Comparison of ENCODE assay signal across 1 cellular context in genomic region chr3:39808467-39809180, GRCh38.
TF ChIP-seq lines count a peak whose summit lies in the region.

No MANE protein-coding gene starts in this region.

TF ChIP-seq in HepG2, 621 proteins besides CTCF, POLR2A, EP300 and RAD21 (continued from another document):
- TF ChIP-seq, protein P1, sequence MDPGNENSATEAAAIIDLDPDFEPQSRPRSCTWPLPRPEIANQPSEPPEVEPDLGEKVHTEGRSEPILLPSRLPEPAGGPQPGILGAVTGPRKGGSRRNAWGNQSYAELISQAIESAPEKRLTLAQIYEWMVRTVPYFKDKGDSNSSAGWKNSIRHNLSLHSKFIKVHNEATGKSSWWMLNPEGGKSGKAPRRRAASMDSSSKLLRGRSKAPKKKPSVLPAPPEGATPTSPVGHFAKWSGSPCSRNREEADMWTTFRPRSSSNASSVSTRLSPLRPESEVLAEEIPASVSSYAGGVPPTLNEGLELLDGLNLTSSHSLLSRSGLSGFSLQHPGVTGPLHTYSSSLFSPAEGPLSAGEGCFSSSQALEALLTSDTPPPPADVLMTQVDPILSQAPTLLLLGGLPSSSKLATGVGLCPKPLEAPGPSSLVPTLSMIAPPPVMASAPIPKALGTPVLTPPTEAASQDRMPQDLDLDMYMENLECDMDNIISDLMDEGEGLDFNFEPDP (CRISPR knock-in tag; conservative IDR thresholded peaks at IDR 0.05): 0 out of 2 replicates have a peak, but pooled peaks have one; percentile 42
- TF ChIP-seq REST (IDR thresholded peaks at IDR 0.05; ENCODE audit: borderline replicate concordance in 1 of 2, low read depth in 1 of 2, low read length in 2 of 2) (peak in 1 of 2 experiments; percentile 77; a peak in 3 of 4 replicates), PRDM15 (CRISPR knock-in tag; IDR thresholded peaks at IDR 0.05) (peak; percentile 74)
